33 cellular contexts compared by ENCODE assay signal in the genomic region with DNA sequence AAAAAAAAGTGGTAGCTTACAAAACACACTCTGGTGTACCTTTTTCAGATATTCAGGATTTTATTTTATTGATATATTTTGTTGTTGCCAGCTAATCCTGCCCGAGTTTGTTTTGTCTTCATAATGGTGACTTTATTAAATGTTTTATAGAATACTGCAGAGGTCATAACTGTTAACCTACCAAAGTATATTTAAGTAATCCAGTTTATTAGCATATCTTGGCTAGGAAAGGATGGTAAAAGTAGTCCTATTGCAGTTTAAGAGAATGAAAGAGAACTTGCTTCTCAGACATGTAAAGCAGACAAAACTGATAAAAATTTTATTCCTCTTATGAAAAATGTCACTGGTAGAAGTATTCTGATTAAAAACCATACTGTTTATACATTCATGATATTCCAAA. TPM values are rescaled to one million over a fixed set of nuclear protein-coding genes. Genes with fewer than 3 reads are reported as not detected.
"Had no signal": no experiment of that assay in that cellular context is flagged by ENCODE, and none has a peak within 500 bp of the region (broad histone marks: within the 10 kb centered on the region; RNA-seq: fewer than 3 reads in every experiment).

No MANE protein-coding gene starts in this region.

- DNase-seq: activated effector memory CD4-positive, alpha-beta T cell treated with anti-CD3 and anti-CD28 coated beads, Interleukin-2, amount 50 U/mL, for 16 hours; activated effector memory CD4-positive, alpha-beta T cell treated with Interleukin-2 at 50 U/mL for 16 hours; activated gamma-delta T cell; activated gamma-delta T cell treated with Interleukin-2 at 50 U/mL for 16 hours; activated naive CD4-positive, alpha-beta T cell; activated naive CD4-positive, alpha-beta T cell treated with anti-CD3 and anti-CD28 coated beads for 36 hours; activated naive CD4-positive, alpha-beta T cell treated with anti-CD3 and anti-CD28 coated beads, Interleukin-2, amount 10 ng/mL, durations not matched to agents 7 days and 5 days; activated naive CD4-positive, alpha-beta T cell treated with anti-CD3 and anti-CD28 coated beads, Interleukin-2, amount 50 U/mL, for 16 hours; activated naive CD4-positive, alpha-beta T cell treated with Interleukin-2 at 50 U/mL for 16 hours; activated naive CD8-positive, alpha-beta T cell treated with anti-CD3 and anti-CD28 coated beads for 36 hours; activated naive CD8-positive, alpha-beta T cell treated with anti-CD3 and anti-CD28 coated beads, Interleukin-2, amount 10 ng/mL, durations not matched to agents 7 days and 5 days; activated naive CD8-positive, alpha-beta T cell treated with anti-CD3 and anti-CD28 coated beads, Interleukin-2, amount 50 U/mL, for 24 hours; activated T-cell treated with anti-CD3 and anti-CD28 coated beads, Interleukin-2, amount 50 U/mL, for 24 hours; activated T-cell treated with anti-CD3 and anti-CD28 coated beads, Interleukin-2, amount 50 U/mL, for 4 hours; activated T-cell treated with anti-CD3 and anti-CD28 coated beads, Interleukin-2, amount 50 U/mL, for 48 hours; activated T-cell treated with anti-CD3 and anti-CD28 coated beads, Interleukin-2, amount 50 U/mL, for 72 hours; adrenal gland; amniotic stem cell; amygdala; anterior cingulate cortex; aorta; body of pancreas; brain microvascular endothelial cell; caudate nucleus; central memory CD4-positive, alpha-beta T cell; cerebellar nuclear complex had no signal

- H3K27me3 ChIP-seq: adrenal gland, ascending aorta, body of pancreas, brain microvascular endothelial cell, breast epithelium, cardiac muscle cell had no signal

- H3K27ac ChIP-seq: adrenal gland, ascending aorta, body of pancreas, brain microvascular endothelial cell, breast epithelium, cardiac muscle cell had no signal

- H3K9me3 ChIP-seq: adrenal gland, body of pancreas, breast epithelium had no signal

- H3K36me3 ChIP-seq: adrenal gland, ascending aorta, brain microvascular endothelial cell, breast epithelium, cardiac muscle cell had no signal

- H3K4me1 ChIP-seq: adrenal gland, ascending aorta, body of pancreas, breast epithelium had no signal

- ATAC-seq: activated naive CD4-positive, alpha-beta T cell treated with anti-CD3 and anti-CD28 coated beads, Interleukin-2, amount 50 U/mL, for 72 hours; activated naive CD8-positive, alpha-beta T cell treated with anti-CD3 and anti-CD28 coated beads, Interleukin-2, amount 50 U/mL, for 24 hours; activated T-cell treated with anti-CD3 and anti-CD28 coated beads, Interleukin-2, amount 50 U/mL, for 4 hours; activated T-cell treated with anti-CD3 and anti-CD28 coated beads, Interleukin-2, amount 50 U/mL, for 72 hours; activated T-helper 17 cell treated with anti-CD3 and anti-CD28 coated beads, Interleukin-2, amount 50 U/mL, for 72 hours; body of pancreas had no signal

- H3K4me3 ChIP-seq: adrenal gland, ascending aorta, body of pancreas, breast epithelium, cardiac muscle cell had no signal

RNA-seq across cellular contexts. Expression of a gene that starts 59.2 kb away (rescaled TPM):
- total RNA-seq: activated naive CD4-positive, alpha-beta T cell treated with anti-CD3 and anti-CD28 coated beads for 36 hours; activated naive CD4-positive, alpha-beta T cell treated with anti-CD3 and anti-CD28 coated beads, Interleukin-2, amount 50 U/mL, for 72 hours; activated naive CD8-positive, alpha-beta T cell treated with anti-CD3 and anti-CD28 coated beads for 36 hours; activated naive CD8-positive, alpha-beta T cell treated with anti-CD3 and anti-CD28 coated beads, Interleukin-2, amount 10 ng/mL, durations not matched to agents 7 days and 5 days; activated T-cell treated with anti-CD3 and anti-CD28 coated beads, Interleukin-2, amount 50 U/mL, for 72 hours; activated T-helper 1 cell treated with anti-CD3 and anti-CD28 coated beads, Interleukin-12 subunit alpha, Interleukin-12 subunit beta, Interleukin-2, Interleukin-4 antibody, amounts not matched to agents 30 ng/mL and 10 ng/mL and 1 ng/mL, durations not matched to agents 14 hours and 24 hours and 36 hours; activated T-helper 2 cell treated with anti-CD3 and anti-CD28 coated beads, Interferon-gamma antibody, Interleukin-2, Interleukin-4, amounts not matched to agents 10 μg/mL and 5 μg/mL and 100 μg/mL, durations not matched to agents 14 hours and 24 hours and 36 hours had no signal
